8 cellular contexts compared by ENCODE assay signal in the genomic region with DNA sequence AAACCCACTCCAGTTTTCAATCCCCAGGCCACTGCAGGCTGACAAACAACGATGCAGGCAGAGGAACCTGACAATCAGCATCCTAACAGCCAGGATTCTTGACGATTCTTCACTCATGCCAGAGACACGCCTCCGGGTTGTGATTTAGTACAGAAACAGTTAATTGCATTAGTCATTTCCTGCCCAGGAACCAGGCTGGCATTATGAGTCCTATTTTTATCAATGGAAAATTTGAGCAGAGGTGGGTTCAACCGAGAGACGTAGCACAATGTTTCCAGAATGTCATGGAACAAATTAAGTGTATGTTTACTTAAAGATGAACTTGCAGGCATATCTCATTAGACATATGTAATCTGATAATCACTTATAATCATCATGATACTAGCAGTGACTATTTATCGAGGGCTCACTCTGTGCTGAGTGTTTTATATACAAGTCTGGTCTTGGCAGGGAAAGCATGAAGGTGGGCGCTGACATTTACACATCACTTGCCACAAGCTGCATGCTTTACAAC.
A peak's percentile ranks its signal among the peaks of the same experiment; 100 is the strongest.
DNase-seq lines count a peak whose midpoint lies in the region; ATAC-seq and TF ChIP-seq lines count a peak whose summit lies in the region.

No MANE protein-coding gene starts in this region.

- H3K4me1 Mint-ChIP-seq in WTC11 = peaks cover 11% of the 10 kb centered on the region; the same call in 1 of the 2 replicates

- POLR2A ChIA-PET in A673 (lab: Charles Lee; ENCODE audit: low non-redundant PET) = no interaction called here
- POLR2A ChIA-PET in WTC11 (lab: Charles Lee) = interaction anchor here (1.2 kb wide), 3 partner anchors 15 to 347 kb away, joined by 3 to 5 read pairs (median 5); a partner anchor contains a TSS

- ATAC-seq in WTC11 (no peak), GM19455 (IDR thresholded peaks at IDR 0.05; ENCODE audit: unreplicated experiment) (no peak)

- H3K27ac ChIP-seq in A673 (ENCODE audit: low read depth, low read length, poor library complexity, severe bottlenecking) (peak overlapping the region; percentile 44), VCaP (peak overlapping the region; percentile 83), tibial artery (peak overlapping the region; percentile 50 to 62)

- H3K9me3 Mint-ChIP-seq in WTC11 = peaks cover 2% of the 10 kb centered on the region; the same call in 1 of the 2 replicates

- H3K36me3 ChIP-seq in A673 (ENCODE audit: insufficient read depth, low read length, poor library complexity, severe bottlenecking) (no peaks in the 10 kb centered on the region), tibial artery (peaks cover 0 to 10% (median 0%) of the 10 kb centered on the region in 3 donors)

- H3K27me3 ChIP-seq in A673 (replicated peaks; ENCODE audit: insufficient read depth, low read depth, low read length, poor library complexity) (no peaks in the 10 kb centered on the region), tibial artery (no peaks in the 10 kb centered on the region)

- no peaks in the 10 kb centered on the region for H3K36me3 Mint-ChIP-seq in WTC11

- H3K4me3 Mint-ChIP-seq in WTC11 = no peak overlapping the region

- no TSS peak for BruUV-seq in A673 (replicated peaks; lab: Mats Ljungman, UMichigan)

- no peak overlapping the region for H3K27ac Mint-ChIP-seq in WTC11

- DNase-seq in A673 (ENCODE audit: low spot score) (peak; percentile 91), HPDE6-E6E7 (ENCODE audit: extremely low spot score) (peak; percentile 73), foreskin fibroblast (peak; percentile 78 to 85), tibial artery (peak in 1 of 2 donors; percentile 72), WTC11 (ENCODE audit: low spot score) (no peak), germinal center (ENCODE audit: low spot score) (no peak)

- intact Hi-C loops in A673 (cut with micrococcal nuclease; ENCODE audit: unreplicated experiment) = no loop called here
- intact Hi-C loops in tibial artery (cut with DNase I; ENCODE audit: low total_unique reads) = loop anchor here (10.0 kb wide), 1 partner anchor 165 kb away; a partner anchor contains a TSS

- H3K9me3 ChIP-seq in A673 (ENCODE audit: low read depth, low read length, poor library complexity, severe bottlenecking) (no peaks in the 10 kb centered on the region), tibial artery (no peaks in the 10 kb centered on the region)

- CTCF ChIA-PET in A673 (lab: Charles Lee) = interaction anchor here (0.6 to 1.6 kb wide), 5 partner anchors 9 to 165 kb away, joined by 3 to 19 read pairs (median 6); no protein-coding TSS in a partner anchor
- CTCF ChIA-PET in WTC11 (lab: Charles Lee) = interaction anchor here (0.6 to 3.4 kb wide), 30 partner anchors 10 to 370 kb away, joined by 3 to 61 read pairs (median 6); a partner anchor contains a TSS

- TF ChIP-seq CTCF in A673 (conservative IDR thresholded peaks at IDR 0.05; ENCODE audit: low read depth, low read length) (no peak), VCaP (conservative IDR thresholded peaks at IDR 0.05) (no peak), foreskin fibroblast (IDR thresholded peaks at IDR 0.05; ENCODE audit: low read depth, low read length) (no peak), tibial artery (IDR thresholded peaks at IDR 0.05) (no peak), WTC11 (IDR thresholded peaks at IDR 0.05) (no peak)

- H3K27me3 Mint-ChIP-seq in WTC11 (ENCODE audit: low read depth) = no peaks in the 10 kb centered on the region

- H3K4me1 ChIP-seq in A673 (ENCODE audit: insufficient read depth, low read length, poor library complexity, severe bottlenecking) = peaks cover 17% of the 10 kb centered on the region
- H3K4me1 ChIP-seq in tibial artery = peaks cover 0 to 54% (median 32%) of the 10 kb centered on the region in 4 donors

- H3K4me3 ChIP-seq in A673 (ENCODE audit: low read depth, low read length, poor library complexity, severe bottlenecking) (no peak overlapping the region), foreskin fibroblast (ENCODE audit: low read depth in 1 of 2, low read length in 2 of 2) (no peak overlapping the region), tibial artery (no peak overlapping the region)

TF ChIP-seq in WTC11, 78 proteins besides CTCF, POLR2A, EP300 and RAD21:
- TF ChIP-seq, protein P1, sequence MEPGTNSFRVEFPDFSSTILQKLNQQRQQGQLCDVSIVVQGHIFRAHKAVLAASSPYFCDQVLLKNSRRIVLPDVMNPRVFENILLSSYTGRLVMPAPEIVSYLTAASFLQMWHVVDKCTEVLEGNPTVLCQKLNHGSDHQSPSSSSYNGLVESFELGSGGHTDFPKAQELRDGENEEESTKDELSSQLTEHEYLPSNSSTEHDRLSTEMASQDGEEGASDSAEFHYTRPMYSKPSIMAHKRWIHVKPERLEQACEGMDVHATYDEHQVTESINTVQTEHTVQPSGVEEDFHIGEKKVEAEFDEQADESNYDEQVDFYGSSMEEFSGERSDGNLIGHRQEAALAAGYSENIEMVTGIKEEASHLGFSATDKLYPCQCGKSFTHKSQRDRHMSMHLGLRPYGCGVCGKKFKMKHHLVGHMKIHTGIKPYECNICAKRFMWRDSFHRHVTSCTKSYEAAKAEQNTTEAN (CRISPR knock-in tag; IDR thresholded peaks at IDR 0.05) = no peak
- TF ChIP-seq ZNF423 (CRISPR knock-in tag; IDR thresholded peaks at IDR 0.05) (no peak), SMAD3 (CRISPR knock-in tag; IDR thresholded peaks at IDR 0.05; ENCODE audit: borderline replicate concordance) (no peak), CREM (CRISPR knock-in tag; IDR thresholded peaks at IDR 0.05) (no peak), SMAD4 (CRISPR knock-in tag; IDR thresholded peaks at IDR 0.05) (no peak), MXD4 (CRISPR knock-in tag; IDR thresholded peaks at IDR 0.05; ENCODE audit: borderline replicate concordance) (no peak)

Comparison
In these comparisons a context has a peak if more than half of its experiments do, and no peak if none do; other contexts are left out.
1. DNase-seq: peak in A673 (single experiment), HPDE6-E6E7 (single experiment) and foreskin fibroblast (2 of 2); none in WTC11 (single experiment) and germinal center (single experiment).
2. Peak in every context shown above with its lines, with median percentiles within 50 percentile points of each other: H3K27ac ChIP-seq.